In genomic region chr19:50432658-50433057, GRCh38 we compare ENCODE assay signal across 8 cellular contexts. TPM values are rescaled to one million over a fixed set of nuclear protein-coding genes. Genes with fewer than 3 reads are reported as not detected.
DNase-seq lines count a peak whose midpoint lies in the region; ATAC-seq and TF ChIP-seq lines count a peak whose summit lies in the region.

MYBPC2 (plus strand) TSS chr19:50432892; CDS start chr19:50432954, 62 bp downstream.

- peak within 1 kb of the TSS; percentile 73 for H3K4me2 ChIP-seq in HCT116 (ENCODE audit: low read length)

- RAD21 ChIA-PET in HCT116 (lab: Charles Lee; ENCODE audit: low non-redundant PET in 1 of 2, low total read pairs in 2 of 2, uncharacterized antibody in 2 of 2, unreplicated experiment in 2 of 2), result no interaction called here

- TF ChIP-seq CTCF in A673 (conservative IDR thresholded peaks at IDR 0.05; ENCODE audit: low read depth, low read length) (no peak), HCT116 (IDR thresholded peaks at IDR 0.05 in 2 of 3, conservative IDR thresholded peaks at IDR 0.05 in 1 of 3; ENCODE audit: borderline replicate concordance in 1 of 3, insufficient read depth in 1 of 3, low read depth in 2 of 3, low read length in 2 of 3) (no peak), astrocyte of the spinal cord (IDR thresholded peaks at IDR 0.05; ENCODE audit: low read depth, low read length) (no peak)

- H3K4me3 ChIP-seq in A673 (ENCODE audit: low read depth, low read length, poor library complexity, severe bottlenecking), result peak within 1 kb of the TSS; percentile 53
- peak within 1 kb of the TSS; percentile 40 to 51 for H3K4me3 ChIP-seq in HCT116 (replicated peaks in 1 of 2; ENCODE audit: low read depth in 1 of 2, low read length in 2 of 2)
- H3K4me3 ChIP-seq in astrocyte of the spinal cord (ENCODE audit: low read depth, low read length), result peak within 1 kb of the TSS; percentile 49
- H3K4me3 ChIP-seq in mesodermal cell (ENCODE audit: extremely low read depth, insufficient read depth, low read length, poor library complexity, severe bottlenecking), result peak within 1 kb of the TSS; percentile 50

- H3K36me3 ChIP-seq in A673 (ENCODE audit: insufficient read depth, low read length, poor library complexity, severe bottlenecking) (no peaks in the 10 kb centered on the region), HCT116 (ENCODE audit: control insufficient read depth in 1 of 2, insufficient read depth in 2 of 2, low read length in 2 of 2) (no peaks in the 10 kb centered on the region), mesodermal cell (ENCODE audit: control insufficient read depth, insufficient read depth, low read length) (no peaks in the 10 kb centered on the region)

- no peak for TF ChIP-seq RAD21 in HCT116 (IDR thresholded peaks at IDR 0.05; ENCODE audit: low read depth)

- BruUV-seq in A673 (replicated peaks; lab: Mats Ljungman, UMichigan) (no TSS peak), HCT116 (replicated peaks; lab: Mats Ljungman, UMichigan) (no TSS peak)

- no peaks in the 10 kb centered on the region for H3K9me2 ChIP-seq in HCT116 (ENCODE audit: insufficient read depth)

- H3K27me3 ChIP-seq in A673 (replicated peaks; ENCODE audit: insufficient read depth, low read depth, low read length, poor library complexity) (no peaks in the 10 kb centered on the region), HCT116 (ENCODE audit: insufficient read depth, low read length) (no peaks in the 10 kb centered on the region)

- H3K9me3 ChIP-seq in A673 (ENCODE audit: low read depth, low read length, poor library complexity, severe bottlenecking) (no peaks in the 10 kb centered on the region), HCT116 (ENCODE audit: control insufficient read depth in 1 of 2, insufficient read depth in 1 of 2, low read depth in 1 of 2, low read length in 2 of 2) (no peaks in the 10 kb centered on the region), mesodermal cell (ENCODE audit: control insufficient read depth, low read length) (no peaks in the 10 kb centered on the region)

- peak within 1 kb of the TSS; percentile 45 for H2AFZ ChIP-seq in HCT116 (ENCODE audit: low read depth, low read length, poor library complexity, severe bottlenecking)

- CTCF ChIA-PET in A673 (lab: Charles Lee), result no interaction called here
- CTCF ChIA-PET in HCT116 (lab: Charles Lee), result no interaction called here

- peaks cover 26% of the 10 kb centered on the region for H3K4me1 ChIP-seq in A673 (ENCODE audit: insufficient read depth, low read length, poor library complexity, severe bottlenecking)
- H3K4me1 ChIP-seq in HCT116 (ENCODE audit: control insufficient read depth in 1 of 2, insufficient read depth in 2 of 2, low read length in 2 of 2), result peaks cover 6 to 21% of the 10 kb centered on the region in 2 experiments
- peaks cover 3% of the 10 kb centered on the region for H3K4me1 ChIP-seq in mesodermal cell (ENCODE audit: control insufficient read depth, insufficient read depth, low read length, poor library complexity, severe bottlenecking)

- in situ Hi-C loops in astrocyte of the spinal cord (cut with HindIII; ENCODE audit: low sequenced_read_pairs), result no loop called here

- TF ChIP-seq POLR2A in HCT116 (IDR thresholded peaks at IDR 0.05; ENCODE audit: borderline replicate concordance, extremely low read depth, insufficient read depth, insufficient read length), result no peak

- H3K79me2 ChIP-seq in HCT116 (ENCODE audit: insufficient read depth, low read length), result no peaks in the 10 kb centered on the region

- DNase-seq in A673 (ENCODE audit: low spot score) (no peak), HCT116 (ENCODE audit: low read depth, low spot score) (no peak), astrocyte of the spinal cord (ENCODE audit: low read depth, low spot score) (no peak), NCI-H524 treated with DMSO at 0.1 percent for 48 hours (lab: John Stamatoyannopoulos, UW) (no peak), NCI-H1694 (lab: John Stamatoyannopoulos, UW) (no peak)

- POLR2A ChIA-PET in A673 (lab: Charles Lee; ENCODE audit: low non-redundant PET) (no interaction called here), HCT116 (lab: Charles Lee) (no interaction called here)

- no peaks in the 10 kb centered on the region for H4K20me1 ChIP-seq in HCT116 (ENCODE audit: insufficient read depth)

- WGBS in mesodermal cell (ENCODE audit: insufficient coverage in 2 of 2), 2 experiments, result 41 to 47% methylated on average over 10 to 11 of the region's 13 CpGs

- H3K9ac ChIP-seq in HCT116 (ENCODE audit: low read length), result peak within 1 kb of the TSS; percentile 35; the same call in 1 of the 2 replicates

- peak within 1 kb of the TSS; percentile 54 for H3K27ac ChIP-seq in A673 (ENCODE audit: low read depth, low read length, poor library complexity, severe bottlenecking)
- peak within 1 kb of the TSS; percentile 49; the same call in 1 of the 2 replicates for H3K27ac ChIP-seq in HCT116 (ENCODE audit: low read depth, low read length)
- H3K27ac ChIP-seq in mesodermal cell (ENCODE audit: low read depth, low read length, severe bottlenecking), result peak within 1 kb of the TSS; percentile 10

- intact Hi-C loops in A673 (cut with micrococcal nuclease; ENCODE audit: unreplicated experiment), result no loop called here
- intact Hi-C loops in HCT116 (cut with micrococcal nuclease), result no loop called here

- ATAC-seq in HCT116 (no peak), HG03460 (IDR thresholded peaks at IDR 0.05; ENCODE audit: unreplicated experiment) (no peak), HG03457 (IDR thresholded peaks at IDR 0.05; ENCODE audit: unreplicated experiment) (no peak)

TF ChIP-seq in HCT116, 20 proteins besides CTCF, POLR2A, EP300 and RAD21 (continues in another document):
- TF ChIP-seq MAX (IDR thresholded peaks at IDR 0.05), result no peak
- no peak for TF ChIP-seq FOSL1 (IDR thresholded peaks at IDR 0.05; ENCODE audit: low read depth)
- TF ChIP-seq JUND (IDR thresholded peaks at IDR 0.05), result no peak
- TF ChIP-seq EZH2 (IDR thresholded peaks at IDR 0.05), result no peak
- no peak for TF ChIP-seq EZH2phosphoT487 (IDR thresholded peaks at IDR 0.05; ENCODE audit: borderline replicate concordance)
- no peak for TF ChIP-seq ZBTB33 (IDR thresholded peaks at IDR 0.05; ENCODE audit: extremely low read depth, insufficient replicate concordance, low read length)
- no peak for TF ChIP-seq ZNF274 (IDR thresholded peaks at IDR 0.05; ENCODE audit: low read depth, low read length)
- no peak for TF ChIP-seq SRF (IDR thresholded peaks at IDR 0.05; ENCODE audit: low read depth)
- no peak for TF ChIP-seq CEBPB (IDR thresholded peaks at IDR 0.05; ENCODE audit: low read depth)
- no peak for TF ChIP-seq YY1 (IDR thresholded peaks at IDR 0.05; ENCODE audit: extremely low read depth, insufficient replicate concordance, low read depth, low read length)
- no peak for TF ChIP-seq REST (IDR thresholded peaks at IDR 0.05; ENCODE audit: low read depth)
- no peak for TF ChIP-seq ELF1 (IDR thresholded peaks at IDR 0.05; ENCODE audit: borderline replicate concordance, low read depth)
- no peak for TF ChIP-seq CBX3 (IDR thresholded peaks at IDR 0.05; ENCODE audit: low read depth)
- no peak for TF ChIP-seq SIN3A (IDR thresholded peaks at IDR 0.05; ENCODE audit: low read depth)
- no peak for TF ChIP-seq TCF7L2 (IDR thresholded peaks at IDR 0.05; ENCODE audit: borderline replicate concordance, extremely low read depth, insufficient read depth, insufficient read length)
- TF ChIP-seq ZFX (IDR thresholded peaks at IDR 0.05), result no peak
- TF ChIP-seq SP1 (IDR thresholded peaks at IDR 0.05; ENCODE audit: low read depth), result no peak

RNA-seq across cellular contexts. Expression of gene MYBPC2, which starts in this region (rescaled TPM):
- 0.09 TPM in 1 of 2 replicates, not detected in the other for total RNA-seq in A673 (2021)
- total RNA-seq in HCT116 (2021; ENCODE audit: unreplicated experiment), result not detected
- 0.04 and 0.24 TPM in 2 replicates for polyA plus RNA-seq in HCT116 (2012)
- polyA plus RNA-seq in mesodermal cell (2013, experiment 1 of 2), result 0.18 TPM
- 0.81 TPM for polyA plus RNA-seq in mesodermal cell (2013, experiment 2 of 2)
